18 cellular contexts compared by ENCODE assay signal in genomic region chr3:139301183-139301582, GRCh38. TPM values are rescaled to one million over a fixed set of nuclear protein-coding genes. Genes with fewer than 3 reads are reported as not detected.
A peak's percentile ranks its signal among the peaks of the same experiment; 100 is the strongest.
DNase-seq lines count a peak whose midpoint lies in the region; FAIRE-seq and TF ChIP-seq lines count a peak whose summit lies in the region.
"Had no signal": no experiment of that assay in that cellular context is flagged by ENCODE, and none has a peak within 500 bp of the region (broad histone marks: within the 10 kb centered on the region; RNA-seq: fewer than 3 reads in every experiment).

No MANE protein-coding gene starts in this region.

- no peaks in the 10 kb centered on the region for H3K27me3 ChIP-seq in fibroblast of lung (ENCODE audit: control insufficient read depth, insufficient read depth, low read length)
- H3K27me3 ChIP-seq in smooth muscle cell (ENCODE audit: low read depth), result no peaks in the 10 kb centered on the region
- H3K27me3 ChIP-seq: BLaER1, esophagus muscularis mucosa had no signal

- H3K36me3 ChIP-seq in fibroblast of lung (ENCODE audit: control insufficient read depth, insufficient read depth, low read length) (no peaks in the 10 kb centered on the region), smooth muscle cell (ENCODE audit: low read depth) (no peaks in the 10 kb centered on the region)
- H3K36me3 ChIP-seq: BLaER1, esophagus muscularis mucosa had no signal

- H3K9ac ChIP-seq in fibroblast of lung (ENCODE audit: insufficient read depth, low read length) (no peak overlapping the region), smooth muscle cell (ENCODE audit: low read depth) (peak overlapping the region; percentile 71)
- H3K9ac ChIP-seq: BLaER1 had no signal

- peak; percentile 28 for DNase-seq in HK-2 (ENCODE audit: unreplicated experiment)
- DNase-seq in RCC 7860 (ENCODE audit: low spot score), result peak; percentile 45
- DNase-seq in fibroblast of lung (ENCODE audit: low read depth in 2 of 2), result peak in 1 of 2 donors; percentile 68
- DNase-seq in smooth muscle cell (lab: John Stamatoyannopoulos, UW; ENCODE audit: unreplicated experiment), result no peak
- DNase-seq in NCI-H2081 treated with DMSO at 0.1 percent for 48 hours (lab: John Stamatoyannopoulos, UW), result no peak
- no peak for DNase-seq in NCI-H526 (lab: John Stamatoyannopoulos, UW)
- no peak for DNase-seq in nucleus accumbens (lab: John Stamatoyannopoulos, UW)
- DNase-seq: activated CD4-positive, CD25-positive, alpha-beta regulatory T cell treated with anti-CD3 and anti-CD28 coated beads, Interleukin-2, amount 50 U/mL, for 72 hours; activated naive CD4-positive, alpha-beta T cell treated with Interleukin-2 at 50 U/mL for 16 hours; DMS 273 treated with DMSO at 0.1 percent for 48 hours; Karpas-422; NCI-H1694 treated with DMSO at 0.1 percent for 48 hours; NCI-H524 treated with DMSO at 0.1 percent for 48 hours; T-cell had no signal

- peak overlapping the region; percentile 92 for H3K27ac ChIP-seq in fibroblast of lung (ENCODE audit: insufficient read depth, low read length)
- peak overlapping the region; percentile 94 for H3K27ac ChIP-seq in smooth muscle cell (ENCODE audit: low read depth)
- H3K27ac ChIP-seq: BLaER1, esophagus muscularis mucosa, HL-60 had no signal

- H3K4me3 ChIP-seq in fibroblast of lung (replicated peaks in 1 of 4; ENCODE audit: control extremely low read depth in 1 of 4, insufficient read depth in 1 of 4, low read depth in 3 of 4, low read length in 4 of 4) (no peak overlapping the region), smooth muscle cell (no peak overlapping the region)
- H3K4me3 ChIP-seq: BLaER1, esophagus muscularis mucosa had no signal

- no peak for FAIRE-seq in RCC 7860 (lab: Jason Lieb, UNC)
- FAIRE-seq: GM19239 had no signal

- H2AFZ ChIP-seq in fibroblast of lung (ENCODE audit: low read length) (no peak overlapping the region), smooth muscle cell (ENCODE audit: low read depth) (no peak overlapping the region)

- no peaks in the 10 kb centered on the region for H3K9me3 ChIP-seq in fibroblast of lung (ENCODE audit: control insufficient read depth, insufficient read depth, low read depth, low read length)
- H3K9me3 ChIP-seq in smooth muscle cell (replicated peaks; ENCODE audit: low read depth), result no peaks in the 10 kb centered on the region
- H3K9me3 ChIP-seq: BLaER1, esophagus muscularis mucosa had no signal

- peaks cover 25% of the 10 kb centered on the region for H3K4me1 ChIP-seq in fibroblast of lung (ENCODE audit: control insufficient read depth, extremely low read depth, insufficient read depth, low read length)
- peaks cover 6% of the 10 kb centered on the region for H3K4me1 ChIP-seq in smooth muscle cell (ENCODE audit: low read depth)

- H3F3A ChIP-seq in smooth muscle cell (ENCODE audit: low read depth), result peaks cover 11% of the 10 kb centered on the region

- 88% methylated on average over 6 of the region's 6 CpGs for WGBS in smooth muscle cell (ENCODE audit: low lambda C conversion rate)

- no peaks in the 10 kb centered on the region for H3K79me2 ChIP-seq in fibroblast of lung (ENCODE audit: control insufficient read depth, insufficient read depth, low read length)
- no peaks in the 10 kb centered on the region for H3K79me2 ChIP-seq in smooth muscle cell (ENCODE audit: low read depth)

- TF ChIP-seq CTCF in fibroblast of lung (conservative IDR thresholded peaks at IDR 0.05 in 1 of 2, IDR thresholded peaks at IDR 0.05 in 1 of 2; ENCODE audit: low read depth in 1 of 2, low read length in 2 of 2) (no peak), smooth muscle cell (IDR thresholded peaks at IDR 0.05; ENCODE audit: borderline replicate concordance, insufficient read depth, poor library complexity, severe bottlenecking) (no peak)

- H3K4me2 ChIP-seq in fibroblast of lung (ENCODE audit: extremely low read depth, insufficient read depth, low read length) (no peak overlapping the region), smooth muscle cell (no peak overlapping the region)
- H3K4me2 ChIP-seq: BLaER1 had no signal

- H4K20me1 ChIP-seq in fibroblast of lung (ENCODE audit: control insufficient read depth, extremely low read depth, insufficient read depth, low read length) (no peaks in the 10 kb centered on the region), smooth muscle cell (ENCODE audit: low read depth) (no peaks in the 10 kb centered on the region)
- H4K20me1 ChIP-seq: BLaER1 had no signal

RNA-seq across cellular contexts. Expression of gene MRPS22, which starts 42.6 kb away (rescaled TPM):
- total RNA-seq in fibroblast of lung (81.3 and 90.1 TPM in 2 replicates), smooth muscle cell (96.0 and 97.2 TPM in 2 replicates)
- polyA plus RNA-seq in fibroblast of lung (56.7 and 64.6 TPM in 2 replicates), smooth muscle cell (70.5 and 90.6 TPM in 2 replicates)
- 42.5 and 53.1 TPM in 2 replicates for polyA plus RNA-seq in fibroblast of lung (2012)
- polyA minus RNA-seq in fibroblast of lung (ENCODE audit: low replicate concordance), result 1.1 and 3.3 TPM in 2 replicates

Comparison
In these comparisons a context has a peak if more than half of its experiments do, and no peak if none do; other contexts are left out.
1. DNase-seq: peak in HK-2 (single experiment) and RCC 7860 (single experiment); none in smooth muscle cell (single experiment), NCI-H2081 treated with DMSO at 0.1 percent for 48 hours (single experiment), NCI-H526 (0 of 2) and nucleus accumbens (0 of 56).